19 cellular contexts compared by ENCODE assay signal in genomic region chr11:96126917-96127595, GRCh38.
DNase-seq lines count a peak whose midpoint lies in the region; ATAC-seq and TF ChIP-seq lines count a peak whose summit lies in the region.
"Had no signal": no experiment of that assay in that cellular context is flagged by ENCODE, and none has a peak within 500 bp of the region (broad histone marks: within the 10 kb centered on the region; RNA-seq: fewer than 3 reads in every experiment).

No MANE protein-coding gene starts in this region.

- DNase-seq in activated naive CD4-positive, alpha-beta T cell treated with anti-CD3 and anti-CD28 coated beads, Interleukin-2, amount 50 U/mL, for 72 hours (ENCODE audit: low spot score in 2 of 2) = no peak
- no peak for DNase-seq in activated naive CD4-positive, alpha-beta T cell treated with anti-CD3 and anti-CD28 coated beads for 36 hours
- DNase-seq in mesothelial cell of epicardium (ENCODE audit: low spot score in 2 of 2, unreplicated experiment in 2 of 2) (no peak), stomach (no peak), putamen (ENCODE audit: low spot score) (no peak)
- DNase-seq: activated CD4-positive, CD25-positive, alpha-beta regulatory T cell; activated CD8-positive, alpha-beta memory T cell treated with anti-CD3 and anti-CD28 coated beads, Interleukin-2, amount 10 ng/mL, durations not matched to agents 7 days and 5 days; activated gamma-delta T cell; cerebellar nuclear complex; effector memory CD4-positive, alpha-beta T cell; left colon; NCI-H1092 treated with DMSO at 0.1 percent for 48 hours; NCI-H774; SJCRH30; T-helper 9 cell had no signal

- H3K27ac Mint-ChIP-seq in activated naive CD4-positive, alpha-beta T cell treated with anti-CD3 and anti-CD28 coated beads, Interleukin-2, amount 50 U/mL, for 72 hours = peak overlapping the region; percentile 51 to 75
- H3K27ac Mint-ChIP-seq in activated naive CD4-positive, alpha-beta T cell treated with anti-CD3 and anti-CD28 coated beads for 36 hours = no peak overlapping the region
- peak overlapping the region; percentile 50 for H3K27ac Mint-ChIP-seq in activated T-helper 17 cell treated with anti-CD3 and anti-CD28 coated beads, Interleukin-2, amount 50 U/mL, for 72 hours
- H3K27ac Mint-ChIP-seq in mesothelial cell of epicardium = peak overlapping the region; percentile 10
- H3K27ac Mint-ChIP-seq: activated CD8-positive, alpha-beta memory T cell treated with anti-CD3 and anti-CD28 coated beads, Interleukin-2, amount 10 ng/mL, durations not matched to agents 7 days and 5 days had no signal

- H3K9me3 ChIP-seq in stomach = no peaks in the 10 kb centered on the region
- H3K9me3 ChIP-seq: neutrophil, SJCRH30 had no signal

- CTCF ChIA-PET in activated naive CD4-positive, alpha-beta T cell treated with anti-CD3 and anti-CD28 coated beads for 36 hours (lab: Charles Lee) = interaction anchor here (0.6 to 1.2 kb wide), 3 partner anchors 10 to 217 kb away, joined by 3 read pairs; no protein-coding TSS in a partner anchor

- TF ChIP-seq POLR2A in stomach (IDR thresholded peaks at IDR 0.05) = no peak

- no peaks in the 10 kb centered on the region for H3K4me1 ChIP-seq in stomach

- H3K36me3 Mint-ChIP-seq in activated naive CD4-positive, alpha-beta T cell treated with anti-CD3 and anti-CD28 coated beads, Interleukin-2, amount 50 U/mL, for 72 hours = peaks cover 14 to 36% of the 10 kb centered on the region in 2 donors
- peaks cover 21% of the 10 kb centered on the region for H3K36me3 Mint-ChIP-seq in activated naive CD4-positive, alpha-beta T cell treated with anti-CD3 and anti-CD28 coated beads for 36 hours (ENCODE audit: low read depth)
- H3K36me3 Mint-ChIP-seq in activated T-helper 17 cell treated with anti-CD3 and anti-CD28 coated beads, Interleukin-2, amount 50 U/mL, for 72 hours (ENCODE audit: low read depth) = no peaks in the 10 kb centered on the region
- H3K36me3 Mint-ChIP-seq in mesothelial cell of epicardium = peaks cover 8% of the 10 kb centered on the region

- no peaks in the 10 kb centered on the region for H3K27me3 Mint-ChIP-seq in activated naive CD4-positive, alpha-beta T cell treated with anti-CD3 and anti-CD28 coated beads for 36 hours (ENCODE audit: low read depth)
- H3K27me3 Mint-ChIP-seq in activated T-helper 17 cell treated with anti-CD3 and anti-CD28 coated beads, Interleukin-2, amount 50 U/mL, for 72 hours = no peaks in the 10 kb centered on the region
- no peaks in the 10 kb centered on the region for H3K27me3 Mint-ChIP-seq in mesothelial cell of epicardium (ENCODE audit: low read depth)
- H3K27me3 Mint-ChIP-seq: activated CD8-positive, alpha-beta memory T cell treated with anti-CD3 and anti-CD28 coated beads, Interleukin-2, amount 10 ng/mL, durations not matched to agents 7 days and 5 days had no signal

- H3K4me1 Mint-ChIP-seq in activated naive CD4-positive, alpha-beta T cell treated with anti-CD3 and anti-CD28 coated beads for 36 hours (ENCODE audit: low read depth) = peaks cover 71% of the 10 kb centered on the region
- peaks cover 32% of the 10 kb centered on the region for H3K4me1 Mint-ChIP-seq in activated T-helper 17 cell treated with anti-CD3 and anti-CD28 coated beads, Interleukin-2, amount 50 U/mL, for 72 hours
- peaks cover 24% of the 10 kb centered on the region for H3K4me1 Mint-ChIP-seq in mesothelial cell of epicardium

- no peak overlapping the region for H3K27ac ChIP-seq in stomach
- H3K27ac ChIP-seq: neutrophil, PC-9, SJCRH30 had no signal

- TF ChIP-seq EP300 in stomach (IDR thresholded peaks at IDR 0.05) = no peak

- intact Hi-C loops in activated naive CD4-positive, alpha-beta T cell treated with anti-CD3 and anti-CD28 coated beads for 36 hours (cut with micrococcal nuclease) = no loop called here
- intact Hi-C loops in stomach (cut with DNase I; ENCODE audit: low total_unique reads) = no loop called here

- no peak overlapping the region for H3K4me3 Mint-ChIP-seq in activated naive CD4-positive, alpha-beta T cell treated with anti-CD3 and anti-CD28 coated beads for 36 hours
- H3K4me3 Mint-ChIP-seq in activated T-helper 17 cell treated with anti-CD3 and anti-CD28 coated beads, Interleukin-2, amount 50 U/mL, for 72 hours = no peak overlapping the region
- H3K4me3 Mint-ChIP-seq in mesothelial cell of epicardium = no peak overlapping the region
- H3K4me3 Mint-ChIP-seq: activated CD8-positive, alpha-beta memory T cell treated with anti-CD3 and anti-CD28 coated beads, Interleukin-2, amount 10 ng/mL, durations not matched to agents 7 days and 5 days had no signal

- peak; percentile 36 to 57 for ATAC-seq in activated naive CD4-positive, alpha-beta T cell treated with anti-CD3 and anti-CD28 coated beads, Interleukin-2, amount 50 U/mL, for 72 hours
- peak; percentile 31 for ATAC-seq in activated T-helper 17 cell treated with anti-CD3 and anti-CD28 coated beads, Interleukin-2, amount 50 U/mL, for 72 hours (replicated peaks)
- no peak for ATAC-seq in GM18867 (IDR thresholded peaks at IDR 0.05; ENCODE audit: unreplicated experiment)
- ATAC-seq: activated CD8-positive, alpha-beta memory T cell treated with anti-CD3 and anti-CD28 coated beads, Interleukin-2, amount 10 ng/mL, durations not matched to agents 7 days and 5 days had no signal

- H3K4me3 ChIP-seq in stomach = no peak overlapping the region
- H3K4me3 ChIP-seq: PC-9, SJCRH30 had no signal

- H3K36me3 ChIP-seq in stomach = no peaks in the 10 kb centered on the region
- H3K36me3 ChIP-seq: neutrophil, SJCRH30 had no signal

- 66 to 85% (median 71%) methylated on average over 4 of the region's 4 CpGs for WGBS in stomach, 5 donors

- TF ChIP-seq CTCF in mesothelial cell of epicardium (IDR thresholded peaks at IDR 0.05; ENCODE audit: unreplicated experiment) = no peak
- no peak for TF ChIP-seq CTCF in stomach (IDR thresholded peaks at IDR 0.05)

- no peaks in the 10 kb centered on the region for H3K27me3 ChIP-seq in stomach
- H3K27me3 ChIP-seq: neutrophil, SJCRH30 had no signal

- no peaks in the 10 kb centered on the region for H3K9me3 Mint-ChIP-seq in activated naive CD4-positive, alpha-beta T cell treated with anti-CD3 and anti-CD28 coated beads, Interleukin-2, amount 50 U/mL, for 72 hours
- H3K9me3 Mint-ChIP-seq in activated naive CD4-positive, alpha-beta T cell treated with anti-CD3 and anti-CD28 coated beads for 36 hours = no peaks in the 10 kb centered on the region
- no peaks in the 10 kb centered on the region for H3K9me3 Mint-ChIP-seq in activated T-helper 17 cell treated with anti-CD3 and anti-CD28 coated beads, Interleukin-2, amount 50 U/mL, for 72 hours
- no peaks in the 10 kb centered on the region for H3K9me3 Mint-ChIP-seq in mesothelial cell of epicardium
